7 cellular contexts compared by ENCODE assay signal in genomic region chr3:109618766-109619378, GRCh38.
"Had no signal": no experiment of that assay in that cellular context is flagged by ENCODE, and none has a peak within 500 bp of the region (broad histone marks: within the 10 kb centered on the region; RNA-seq: fewer than 3 reads in every experiment).

No MANE protein-coding gene starts in this region.

- H3K27ac Mint-ChIP-seq: IgD-negative memory B cell had no signal

- DNase-seq: IMR-90, KBM-7, KG1 had no signal

- H3K9ac ChIP-seq: KMS-11 had no signal

- H3K27ac ChIP-seq: HL-60, KMS-11 had no signal

- H3K4me3 Mint-ChIP-seq: IgD-negative memory B cell had no signal

- H3K4me1 Mint-ChIP-seq: IgD-negative memory B cell had no signal

- H3K36me3 Mint-ChIP-seq: IgD-negative memory B cell had no signal

- FAIRE-seq: HTR-8/SVneo had no signal

- H3K4me2 ChIP-seq: KMS-11 had no signal

- H3K27me3 Mint-ChIP-seq: IgD-negative memory B cell had no signal
